In genomic region chr4:26687728-26688127, GRCh38 we compare ENCODE assay signal across 19 cellular contexts.
A peak's percentile ranks its signal among the peaks of the same experiment; 100 is the strongest.
DNase-seq lines count a peak whose midpoint lies in the region; ATAC-seq, FAIRE-seq and TF ChIP-seq lines count a peak whose summit lies in the region.
"Had no signal": no experiment of that assay in that cellular context is flagged by ENCODE, and none has a peak within 500 bp of the region (broad histone marks: within the 10 kb centered on the region; RNA-seq: fewer than 3 reads in every experiment).

No MANE protein-coding gene starts in this region.

- H3K27ac ChIP-seq in AG04450 (ENCODE audit: low read depth, low read length) (no peak overlapping the region), brain microvascular endothelial cell (peak overlapping the region; percentile 63), HepG2 (ENCODE audit: extremely low read length, insufficient read depth, low read length) (no peak overlapping the region)
- H3K27ac ChIP-seq: BLaER1 treated with 17β-estradiol and CSF1 and Interleukin-3, amounts not matched to agents 10 nM and 100 nM; hepatocyte; lower lobe of right lung; SK-N-MC; vagina; WERI-Rb-1 had no signal

- TF ChIP-seq CTCF in AG04450 (IDR thresholded peaks at IDR 0.05; ENCODE audit: low read depth, low read length), result no peak
- TF ChIP-seq CTCF in brain microvascular endothelial cell (IDR thresholded peaks at IDR 0.05; ENCODE audit: low read depth, low read length, missing control alignments), result no peak
- TF ChIP-seq CTCF in HepG2 (CRISPR knock-in tag; IDR thresholded peaks at IDR 0.05), result no peak

- no TSS peak for BruUV-seq in HepG2 (replicated peaks; lab: Mats Ljungman, UMichigan)

- in situ Hi-C loops in brain microvascular endothelial cell (cut with HindIII; ENCODE audit: low pct_ligation_motif_present, low sequenced_read_pairs), result no loop called here
- in situ Hi-C loops in HepG2 (cut with HindIII; ENCODE audit: extremely low pct_ligation_motif_present, low pct_unique_long_range_greater_than_20kb), result no loop called here

- TF ChIP-seq EP300 in HepG2 (IDR thresholded peaks at IDR 0.05; ENCODE audit: low read depth in 2 of 2, low read length in 2 of 2) (no peak), HepG2 (CRISPR knock-in tag; IDR thresholded peaks at IDR 0.05; ENCODE audit: borderline replicate concordance) (no peak)

- H3K36me3 Mint-ChIP-seq in activated T-helper 2 cell treated with anti-CD3 and anti-CD28 coated beads, Interferon-gamma antibody, Interleukin-2, Interleukin-4, amounts not matched to agents 10 μg/mL and 5 μg/mL and 100 μg/mL, durations not matched to agents 14 hours and 24 hours and 36 hours (ENCODE audit: low read depth), result no peaks in the 10 kb centered on the region
- H3K36me3 Mint-ChIP-seq in activated CD4-positive, alpha-beta T cell treated with anti-CD3 and anti-CD28 coated beads, Interleukin-2, amount 10 ng/mL, durations not matched to agents 24 days and 14 days (ENCODE audit: low read depth), result no peaks in the 10 kb centered on the region

- no peaks in the 10 kb centered on the region for H3K36me3 ChIP-seq in brain microvascular endothelial cell (replicated peaks)
- no peaks in the 10 kb centered on the region for H3K36me3 ChIP-seq in HepG2 (replicated peaks in 1 of 2; ENCODE audit: control insufficient read depth in 1 of 2, insufficient read depth in 2 of 2, low read length in 2 of 2)
- H3K36me3 ChIP-seq: lower lobe of right lung, WERI-Rb-1 had no signal

- CTCF ChIA-PET in AG04450 (lab: Charles Lee) (no interaction called here), HepG2 (lab: Yijun Ruan, JAX; ENCODE audit: low intra/inter-chr PET ratio, low total read pairs) (no interaction called here)

- no peak for TF ChIP-seq POLR2A in HepG2 (IDR thresholded peaks at IDR 0.05; ENCODE audit: insufficient read depth in 1 of 2, low read depth in 2 of 2, low read length in 2 of 2)

- H3K4me2 ChIP-seq in HepG2 (ENCODE audit: low read depth, low read length), result no peak overlapping the region
- H3K4me2 ChIP-seq: BLaER1 treated with 17β-estradiol and CSF1 and Interleukin-3, amounts not matched to agents 10 nM and 100 nM; hepatocyte had no signal

- H3K9me3 ChIP-seq in AG04450 (ENCODE audit: control insufficient read depth, insufficient read depth, low read length) (no peaks in the 10 kb centered on the region), HepG2 (ENCODE audit: low read length) (no peaks in the 10 kb centered on the region)
- H3K9me3 ChIP-seq: lower lobe of right lung, vagina had no signal

- TF ChIP-seq RAD21 in HepG2 (CRISPR knock-in tag; IDR thresholded peaks at IDR 0.05), result no peak

- no peak overlapping the region for H3K4me3 ChIP-seq in AG04450 (ENCODE audit: low read depth, low read length)
- H3K4me3 ChIP-seq in brain microvascular endothelial cell (ENCODE audit: low read depth, low read length), result no peak overlapping the region
- H3K4me3 ChIP-seq in HepG2 (replicated peaks in 1 of 3; ENCODE audit: insufficient read depth in 1 of 3, low read depth in 2 of 3, low read length in 3 of 3), result no peak overlapping the region
- H3K4me3 ChIP-seq: BLaER1 treated with 17β-estradiol and CSF1 and Interleukin-3, amounts not matched to agents 10 nM and 100 nM; hepatocyte; lower lobe of right lung; SK-N-MC; vagina had no signal

- no peaks in the 10 kb centered on the region for H3K4me1 ChIP-seq in HepG2 (ENCODE audit: insufficient read depth, low read length)
- H3K4me1 ChIP-seq: BLaER1 treated with 17β-estradiol and CSF1 and Interleukin-3, amounts not matched to agents 10 nM and 100 nM; lower lobe of right lung; vagina had no signal

- peaks cover 2% of the 10 kb centered on the region for H3K9me3 Mint-ChIP-seq in activated T-helper 2 cell treated with anti-CD3 and anti-CD28 coated beads, Interferon-gamma antibody, Interleukin-2, Interleukin-4, amounts not matched to agents 10 μg/mL and 5 μg/mL and 100 μg/mL, durations not matched to agents 14 hours and 24 hours and 36 hours
- H3K9me3 Mint-ChIP-seq in activated CD4-positive, alpha-beta T cell treated with anti-CD3 and anti-CD28 coated beads, Interleukin-2, amount 10 ng/mL, durations not matched to agents 24 days and 14 days, result peaks cover 8% of the 10 kb centered on the region
- H3K9me3 Mint-ChIP-seq: activated naive CD8-positive, alpha-beta T cell treated with anti-CD3 and anti-CD28 coated beads, Interleukin-2, amount 50 U/mL, for 24 hours had no signal

- H3K27me3 Mint-ChIP-seq in activated T-helper 2 cell treated with anti-CD3 and anti-CD28 coated beads, Interferon-gamma antibody, Interleukin-2, Interleukin-4, amounts not matched to agents 10 μg/mL and 5 μg/mL and 100 μg/mL, durations not matched to agents 14 hours and 24 hours and 36 hours (ENCODE audit: low read depth), result no peaks in the 10 kb centered on the region
- H3K27me3 Mint-ChIP-seq in activated CD4-positive, alpha-beta T cell treated with anti-CD3 and anti-CD28 coated beads, Interleukin-2, amount 10 ng/mL, durations not matched to agents 24 days and 14 days, result no peaks in the 10 kb centered on the region
- H3K27me3 Mint-ChIP-seq: activated naive CD8-positive, alpha-beta T cell treated with anti-CD3 and anti-CD28 coated beads, Interleukin-2, amount 50 U/mL, for 24 hours had no signal

- H2AFZ ChIP-seq in HepG2 (ENCODE audit: low read length), result no peak overlapping the region
- H2AFZ ChIP-seq: hepatocyte had no signal

- no peak for FAIRE-seq in HepG2 (lab: Jason Lieb, UNC)

- ATAC-seq in HepG2 (no peak), GM21515 (IDR thresholded peaks at IDR 0.05; ENCODE audit: unreplicated experiment) (no peak)
- ATAC-seq: activated naive CD8-positive, alpha-beta T cell treated with anti-CD3 and anti-CD28 coated beads, Interleukin-2, amount 50 U/mL, for 24 hours; lower lobe of right lung had no signal

- intact Hi-C loops in activated T-helper 2 cell treated with anti-CD3 and anti-CD28 coated beads, Interferon-gamma antibody, Interleukin-2, Interleukin-4, amounts not matched to agents 10 μg/mL and 5 μg/mL and 100 μg/mL, durations not matched to agents 14 hours and 24 hours and 36 hours (cut with micrococcal nuclease), result no loop called here
- intact Hi-C loops in HepG2 (cut with micrococcal nuclease; ENCODE audit: unreplicated experiment), result no loop called here
- intact Hi-C loops in activated CD4-positive, alpha-beta T cell treated with anti-CD3 and anti-CD28 coated beads, Interleukin-2, amount 10 ng/mL, durations not matched to agents 24 days and 14 days (cut with micrococcal nuclease), result no loop called here

- no peaks in the 10 kb centered on the region for H3K79me2 ChIP-seq in HepG2 (ENCODE audit: insufficient read depth, low read length)
- H3K79me2 ChIP-seq: hepatocyte had no signal

- DNase-seq in AG04450 (ENCODE audit: low read depth, low spot score), result peak; percentile 70
- peak; percentile 46 for DNase-seq in HT1080 (ENCODE audit: low read depth)
- peak; percentile 79 for DNase-seq in brain microvascular endothelial cell
- peak; percentile 74 for DNase-seq in kidney glomerular epithelial cell (lab: John Stamatoyannopoulos, UW)
- no peak for DNase-seq in activated T-helper 2 cell treated with anti-CD3 and anti-CD28 coated beads, Interferon-gamma antibody, Interleukin-2, Interleukin-4, amounts not matched to agents 10 μg/mL and 5 μg/mL and 100 μg/mL, durations not matched to agents 14 hours and 24 hours and 36 hours (ENCODE audit: low spot score)
- no peak for DNase-seq in HepG2 (ENCODE audit: low spot score)
- no peak for DNase-seq in activated CD4-positive, alpha-beta T cell treated with anti-CD3 and anti-CD28 coated beads, Interleukin-2, amount 10 ng/mL, durations not matched to agents 24 days and 14 days
- DNase-seq: activated CD8-positive, alpha-beta memory T cell treated with anti-CD3 and anti-CD28 coated beads, Interleukin-2, amount 50 U/mL, for 48 hours; activated naive CD8-positive, alpha-beta T cell treated with anti-CD3 and anti-CD28 coated beads, Interleukin-2, amount 50 U/mL, for 24 hours; Kasumi-1; lower lobe of right lung; NCI-H2029 treated with DMSO at 0.1 percent for 48 hours; nucleus accumbens; WERI-Rb-1 had no signal

- H3K4me3 Mint-ChIP-seq in activated T-helper 2 cell treated with anti-CD3 and anti-CD28 coated beads, Interferon-gamma antibody, Interleukin-2, Interleukin-4, amounts not matched to agents 10 μg/mL and 5 μg/mL and 100 μg/mL, durations not matched to agents 14 hours and 24 hours and 36 hours (ENCODE audit: low read depth), result no peak overlapping the region
- H3K4me3 Mint-ChIP-seq in activated CD4-positive, alpha-beta T cell treated with anti-CD3 and anti-CD28 coated beads, Interleukin-2, amount 10 ng/mL, durations not matched to agents 24 days and 14 days, result no peak overlapping the region
- H3K4me3 Mint-ChIP-seq: activated naive CD8-positive, alpha-beta T cell treated with anti-CD3 and anti-CD28 coated beads, Interleukin-2, amount 50 U/mL, for 24 hours had no signal

- WGBS in HepG2 (ENCODE audit: low lambda C conversion rate), result 76% methylated on average over 2 of the region's 2 CpGs

- POLR2A ChIA-PET in AG04450 (lab: Yijun Ruan, JAX), result no interaction called here
- POLR2A ChIA-PET in HepG2 (lab: Yijun Ruan, JAX), result no interaction called here

- H3K9ac ChIP-seq in HepG2 (ENCODE audit: insufficient read depth, low read depth, low read length), result no peak overlapping the region
- H3K9ac ChIP-seq: BLaER1 treated with 17β-estradiol and CSF1 and Interleukin-3, amounts not matched to agents 10 nM and 100 nM had no signal

- H3K27me3 ChIP-seq in AG04450 (ENCODE audit: control insufficient read depth, insufficient read depth, low read length) (no peaks in the 10 kb centered on the region), brain microvascular endothelial cell (replicated peaks) (no peaks in the 10 kb centered on the region), HepG2 (ENCODE audit: control insufficient read depth in 1 of 2, insufficient read depth in 2 of 2, low read length in 2 of 2) (no peaks in the 10 kb centered on the region)
- H3K27me3 ChIP-seq: BLaER1 treated with 17β-estradiol and CSF1 and Interleukin-3, amounts not matched to agents 10 nM and 100 nM; hepatocyte; vagina had no signal

- H3K27ac Mint-ChIP-seq in activated T-helper 2 cell treated with anti-CD3 and anti-CD28 coated beads, Interferon-gamma antibody, Interleukin-2, Interleukin-4, amounts not matched to agents 10 μg/mL and 5 μg/mL and 100 μg/mL, durations not matched to agents 14 hours and 24 hours and 36 hours, result no peak overlapping the region
- H3K27ac Mint-ChIP-seq in activated CD4-positive, alpha-beta T cell treated with anti-CD3 and anti-CD28 coated beads, Interleukin-2, amount 10 ng/mL, durations not matched to agents 24 days and 14 days, result no peak overlapping the region
- H3K27ac Mint-ChIP-seq: activated naive CD8-positive, alpha-beta T cell treated with anti-CD3 and anti-CD28 coated beads, Interleukin-2, amount 50 U/mL, for 24 hours had no signal

- no peaks in the 10 kb centered on the region for H3K4me1 Mint-ChIP-seq in activated T-helper 2 cell treated with anti-CD3 and anti-CD28 coated beads, Interferon-gamma antibody, Interleukin-2, Interleukin-4, amounts not matched to agents 10 μg/mL and 5 μg/mL and 100 μg/mL, durations not matched to agents 14 hours and 24 hours and 36 hours (ENCODE audit: low read depth)
- H3K4me1 Mint-ChIP-seq in activated CD4-positive, alpha-beta T cell treated with anti-CD3 and anti-CD28 coated beads, Interleukin-2, amount 10 ng/mL, durations not matched to agents 24 days and 14 days, result no peaks in the 10 kb centered on the region
- H3K4me1 Mint-ChIP-seq: activated naive CD8-positive, alpha-beta T cell treated with anti-CD3 and anti-CD28 coated beads, Interleukin-2, amount 50 U/mL, for 24 hours had no signal

- no peaks in the 10 kb centered on the region for H4K20me1 ChIP-seq in HepG2 (ENCODE audit: insufficient read depth, low read length)
- H4K20me1 ChIP-seq: BLaER1 treated with 17β-estradiol and CSF1 and Interleukin-3, amounts not matched to agents 10 nM and 100 nM had no signal

Comparison
In these comparisons a context has a peak if more than half of its experiments do, and no peak if none do; other contexts are left out.
1. DNase-seq: peak in AG04450 (single experiment), HT1080 (single experiment), brain microvascular endothelial cell (single experiment) and kidney glomerular epithelial cell (single experiment); none in activated T-helper 2 cell treated with anti-CD3 and anti-CD28 coated beads, Interferon-gamma antibody, Interleukin-2, Interleukin-4, amounts not matched to agents 10 μg/mL and 5 μg/mL and 100 μg/mL, durations not matched to agents 14 hours and 24 hours and 36 hours (single experiment), HepG2 (single experiment) and activated CD4-positive, alpha-beta T cell treated with anti-CD3 and anti-CD28 coated beads, Interleukin-2, amount 10 ng/mL, durations not matched to agents 24 days and 14 days (single experiment).